Comparison of ENCODE assay signal across 26 cellular contexts in genomic region chr20:43516251-43516824, GRCh38. TPM values are rescaled to one million over a fixed set of nuclear protein-coding genes. Genes with fewer than 3 reads are reported as not detected.
DNase-seq lines count a peak whose midpoint lies in the region; ATAC-seq and TF ChIP-seq lines count a peak whose summit lies in the region.
"Had no signal": no experiment of that assay in that cellular context is flagged by ENCODE, and none has a peak within 500 bp of the region (broad histone marks: within the 10 kb centered on the region; RNA-seq: fewer than 3 reads in every experiment).

No MANE protein-coding gene starts in this region.

- H3K9me3 ChIP-seq in A673 (ENCODE audit: low read depth, low read length, poor library complexity, severe bottlenecking) = no peaks in the 10 kb centered on the region
- H3K9me3 ChIP-seq in DOHH2 (ENCODE audit: control insufficient read depth, insufficient read depth, low read length) = no peaks in the 10 kb centered on the region
- H3K9me3 ChIP-seq in colonic mucosa = no peaks in the 10 kb centered on the region

- H3K27ac ChIP-seq in A673 (ENCODE audit: low read depth, low read length, poor library complexity, severe bottlenecking) = no peak overlapping the region
- H3K27ac ChIP-seq in DOHH2 (ENCODE audit: low read depth, low read length) = no peak overlapping the region
- peak overlapping the region; percentile 67 for H3K27ac ChIP-seq in RWPE1
- H3K27ac ChIP-seq in colonic mucosa = no peak overlapping the region
- H3K27ac ChIP-seq: C4-2B, skin epidermis had no signal

- no peaks in the 10 kb centered on the region for H3F3A ChIP-seq in DOHH2 (ENCODE audit: control insufficient read depth, insufficient read depth)

- no peak overlapping the region for H3K4me3 ChIP-seq in A673 (ENCODE audit: low read depth, low read length, poor library complexity, severe bottlenecking)
- H3K4me3 ChIP-seq in DOHH2 (ENCODE audit: low read length) = no peak overlapping the region; the same call in 1 of the 2 replicates
- no peak overlapping the region for H3K4me3 ChIP-seq in foreskin fibroblast (ENCODE audit: low read depth in 1 of 2, low read length in 2 of 2)
- H3K4me3 ChIP-seq in colonic mucosa = no peak overlapping the region
- H3K4me3 ChIP-seq: lung, skin epidermis had no signal

- CTCF ChIA-PET in A673 (lab: Charles Lee) = interaction anchor here (0.7 kb wide), 1 partner anchor 22 kb away, joined by 3 read pairs; no protein-coding TSS in a partner anchor
- CTCF ChIA-PET in RWPE1 (lab: Yijun Ruan, JAX) = interaction anchor here (0.6 to 2.4 kb wide), 4 partner anchors 14 to 175 kb away, joined by 3 to 9 read pairs (median 6); no protein-coding TSS in a partner anchor

- no peaks in the 10 kb centered on the region for H3K9me2 ChIP-seq in DOHH2 (replicated peaks; ENCODE audit: control insufficient read depth, low read length)

- H3K4me1 ChIP-seq in A673 (ENCODE audit: insufficient read depth, low read length, poor library complexity, severe bottlenecking) (no peaks in the 10 kb centered on the region), DOHH2 (ENCODE audit: control insufficient read depth, low read length) (peaks cover 22% of the 10 kb centered on the region), colonic mucosa (no peaks in the 10 kb centered on the region)

- no peaks in the 10 kb centered on the region for H4K20me1 ChIP-seq in DOHH2 (ENCODE audit: control insufficient read depth, insufficient read depth, low read depth, low read length)

- H3K36me3 ChIP-seq in A673 (ENCODE audit: insufficient read depth, low read length, poor library complexity, severe bottlenecking) (no peaks in the 10 kb centered on the region), DOHH2 (ENCODE audit: control insufficient read depth, low read length) (peaks cover 16% of the 10 kb centered on the region), colonic mucosa (no peaks in the 10 kb centered on the region)

- H3K9ac ChIP-seq in colonic mucosa (ENCODE audit: low read depth in 2 of 2, low read length in 2 of 2) = no peak overlapping the region

- BruUV-seq in A673 (replicated peaks; lab: Mats Ljungman, UMichigan) = TSS peak; percentile 30

- intact Hi-C loops in A673 (cut with micrococcal nuclease; ENCODE audit: unreplicated experiment) (no loop called here), colonic mucosa (cut with DNase I) (no loop called here)

- POLR2A ChIA-PET in A673 (lab: Charles Lee; ENCODE audit: low non-redundant PET) (no interaction called here), RWPE1 (lab: Yijun Ruan, JAX; ENCODE audit: low non-redundant PET) (interaction anchor here (0.6 kb wide), 1 partner anchor 25 kb away, joined by 4 read pairs; no protein-coding TSS in a partner anchor)

- no peaks in the 10 kb centered on the region for H3K27me3 ChIP-seq in A673 (replicated peaks; ENCODE audit: insufficient read depth, low read depth, low read length, poor library complexity)
- H3K27me3 ChIP-seq in DOHH2 (ENCODE audit: control insufficient read depth, low read length) = no peaks in the 10 kb centered on the region
- H3K27me3 ChIP-seq in colonic mucosa = no peaks in the 10 kb centered on the region

- no peak for DNase-seq in A673 (ENCODE audit: low spot score)
- no peak for DNase-seq in RWPE1 (ENCODE audit: low spot score)
- DNase-seq in foreskin fibroblast = peak; percentile 21 to 40
- DNase-seq in colonic mucosa = no peak
- no peak for DNase-seq in NCI-H345 treated with DMSO at 0.1 percent for 48 hours (lab: John Stamatoyannopoulos, UW; ENCODE audit: unreplicated experiment)
- DNase-seq in stimulated activated CD4-positive, alpha-beta T cell treated with anti-CD3 and anti-CD28 coated beads, Interleukin-15, amount 100 ng/mL, for 24 hours = no peak
- DNase-seq: ACHN; activated CD4-positive, alpha-beta T cell treated with anti-CD3 and anti-CD28 coated beads, Interleukin-2, amount 10 ng/mL, durations not matched to agents 7 days and 5 days; activated naive CD4-positive, alpha-beta T cell treated with anti-CD3 and anti-CD28 coated beads for 36 hours; activated T-cell treated with anti-CD3 and anti-CD28 coated beads, Interleukin-2, amount 50 U/mL, for 48 hours; EL; HFFc6; KBM-7; kidney glomerular epithelial cell; MV-4-11; NCI-H1694; NCI-H2171 treated with DMSO at 0.1 percent for 48 hours; NCI-H526 treated with DMSO at 0.1 percent for 48 hours; RPMI8226; stimulated activated CD4-positive, alpha-beta T cell treated with anti-CD3 and anti-CD28 coated beads, Interleukin-1b, Interleukin-23, amount 100 ng/mL, for 48 hours had no signal

- TF ChIP-seq CTCF in A673 (conservative IDR thresholded peaks at IDR 0.05; ENCODE audit: low read depth, low read length) (no peak), DOHH2 (IDR thresholded peaks at IDR 0.05; ENCODE audit: low read depth, low read length, poor library complexity, severe bottlenecking) (no peak), RWPE1 (conservative IDR thresholded peaks at IDR 0.05; ENCODE audit: low read depth) (no peak), foreskin fibroblast (IDR thresholded peaks at IDR 0.05; ENCODE audit: low read depth, low read length) (no peak), colonic mucosa (IDR thresholded peaks at IDR 0.05) (no peak)

- ATAC-seq in HG03520 (IDR thresholded peaks at IDR 0.05; ENCODE audit: unreplicated experiment) = no peak

- peaks cover 18% of the 10 kb centered on the region for H3K79me2 ChIP-seq in DOHH2 (ENCODE audit: control insufficient read depth, low read length)

- peak overlapping the region; percentile 77; the same call in 1 of the 2 replicates for H3K4me2 ChIP-seq in DOHH2 (ENCODE audit: low read length)

RNA-seq across cellular contexts. Expression of gene L3MBTL1, which starts 8.8 kb away (rescaled TPM):
- total RNA-seq in A673 (2021) = 8.1 and 9.6 TPM in 2 replicates
- total RNA-seq in colonic mucosa = 1 to 10 TPM; 4.5 to 8.8 TPM

RNA-seq across cellular contexts. Expression of gene SGK2, which starts 42.5 kb away (rescaled TPM):
- 0.13 and 1.1 TPM in 2 replicates for total RNA-seq in A673 (2021)
- 10 to 100 TPM; 80.2 to 82.3 TPM for total RNA-seq in colonic mucosa
- total RNA-seq: pulmonary artery endothelial cell had no signal

RNA-seq across cellular contexts. Expression of gene SRSF6, which starts 58.6 kb away (rescaled TPM):
- total RNA-seq in A673 (2021) = 189 and 212 TPM in 2 replicates
- 100 to 1,000 TPM; 101 to 147 TPM for total RNA-seq in colonic mucosa

Comparison
In these comparisons a context has a peak if more than half of its experiments do, and no peak if none do; other contexts are left out.
1. DNase-seq: peak in foreskin fibroblast (2 of 2); none in A673 (single experiment), RWPE1 (single experiment), colonic mucosa (single experiment), NCI-H345 treated with DMSO at 0.1 percent for 48 hours (single experiment) and stimulated activated CD4-positive, alpha-beta T cell treated with anti-CD3 and anti-CD28 coated beads, Interleukin-15, amount 100 ng/mL, for 24 hours (single experiment).
2. RNA of gene SGK2, which starts 42.5 kb away (total RNA-seq): 80.2 to 82.3 TPM in colonic mucosa; 0.13 to 1.1 TPM in A673; every median in the first group is over 10 times any median in the second.